Comparison of ENCODE assay signal across 22 cellular contexts in genomic region chr14:31835049-31835448, GRCh38.
"Had no signal": no experiment of that assay in that cellular context is flagged by ENCODE, and none has a peak within 500 bp of the region (broad histone marks: within the 10 kb centered on the region; RNA-seq: fewer than 3 reads in every experiment).

No MANE protein-coding gene starts in this region.

- H3K4me3 ChIP-seq: left lung, lung, pancreas, right lobe of liver, transverse colon had no signal

- H3K27ac ChIP-seq: left lung, neutrophil, pancreas, right lobe of liver, transverse colon, WERI-Rb-1 had no signal

- H3K36me3 ChIP-seq: left lung, neutrophil, pancreas, right lobe of liver, transverse colon, WERI-Rb-1 had no signal

- H3K4me1 ChIP-seq: left lung, pancreas, right lobe of liver had no signal

- FAIRE-seq: endometrium, pancreas, small intestine, urothelium cell line had no signal

- H3K27me3 ChIP-seq: left lung, neutrophil, pancreas, right lobe of liver, transverse colon had no signal

- DNase-seq: activated CD4-positive, alpha-beta T cell treated with anti-CD3 and anti-CD28 coated beads, Interleukin-2, amount 10 ng/mL, durations not matched to agents 7 days and 5 days; activated CD4-positive, CD25-positive, alpha-beta regulatory T cell treated with anti-CD3 and anti-CD28 coated beads, Interleukin-2, amount 50 U/mL, for 72 hours; activated CD8-positive, alpha-beta T cell treated with anti-CD3 and anti-CD28 coated beads for 36 hours; activated gamma-delta T cell treated with Interleukin-2 at 50 U/mL for 16 hours; erythroblast; foreskin melanocyte; kidney glomerular epithelial cell; left lung; midbrain; pancreas; right lobe of liver; small intestine; stimulated activated CD4-positive, alpha-beta T cell treated with anti-CD3 and anti-CD28 coated beads, Interleukin-15, amount 100 ng/mL, for 24 hours; stimulated activated naive B cell treated with anti-CD40 and anti-IgM and Interleukin-4, amounts not matched to agents 10 μg/mL and 1 μg/mL and 100 μg/mL, for 72 hours; T-cell; transverse colon; WERI-Rb-1 had no signal

- H3K9me3 ChIP-seq: left lung, neutrophil, pancreas, right lobe of liver, transverse colon had no signal

- ATAC-seq: activated CD8-positive, alpha-beta T cell treated with anti-CD3 and anti-CD28 coated beads for 36 hours; left lung; natural killer cell treated with Interleukin-12 subunit alpha and Interleukin-12 subunit beta and Interleukin-15 and Interleukin-18, amount 100 ng/mL, for 72 hours; pancreas; right lobe of liver; stimulated activated naive B cell treated with anti-CD40 and anti-IgM and Interleukin-4, amounts not matched to agents 10 μg/mL and 1 μg/mL and 100 μg/mL, for 72 hours; T-cell had no signal
